In genomic region chr15:78157203-78157602, GRCh38 we compare ENCODE assay signal across 23 cellular contexts. TPM values are rescaled to one million over a fixed set of nuclear protein-coding genes. Genes with fewer than 3 reads are reported as not detected.
DNase-seq lines count a peak whose midpoint lies in the region; ATAC-seq and TF ChIP-seq lines count a peak whose summit lies in the region.
"Had no signal": no experiment of that assay in that cellular context is flagged by ENCODE, and none has a peak within 500 bp of the region (broad histone marks: within the 10 kb centered on the region; RNA-seq: fewer than 3 reads in every experiment).

No MANE protein-coding gene starts in this region.

- H3K9ac ChIP-seq in HUES6 (ENCODE audit: low read length) = no peak overlapping the region

- H3K4me1 ChIP-seq in left ventricle myocardium inferior = peaks cover 61% of the 10 kb centered on the region
- H3K4me1 ChIP-seq in HUES6 (ENCODE audit: control insufficient read depth, insufficient read depth, low read length) = peaks cover 24% of the 10 kb centered on the region
- peaks cover 0 to 46% (median 25%) of the 10 kb centered on the region in 4 donors for H3K4me1 ChIP-seq in tibial artery
- H3K4me1 ChIP-seq: SJCRH30 had no signal

- H3K9me3 Mint-ChIP-seq in T-cell (no peaks in the 10 kb centered on the region), Calu3 (ENCODE audit: low read depth, unreplicated experiment) (no peaks in the 10 kb centered on the region)
- H3K9me3 Mint-ChIP-seq: HFFc6 had no signal

- CTCF ChIA-PET in T-cell (lab: Charles Lee) = no interaction called here
- CTCF ChIA-PET in Calu3 (lab: Charles Lee) = interaction anchor here (0.6 kb wide), 1 partner anchor 44 kb away, joined by 3 read pairs; no protein-coding TSS in a partner anchor

- no peak for TF ChIP-seq CTCF in left ventricle myocardium inferior (IDR thresholded peaks at IDR 0.05; ENCODE audit: borderline replicate concordance)
- TF ChIP-seq CTCF in tibial artery (IDR thresholded peaks at IDR 0.05) = no peak
- no peak for TF ChIP-seq CTCF in Calu3 (IDR thresholded peaks at IDR 0.05; ENCODE audit: unreplicated experiment)

- POLR2A ChIA-PET in T-cell (lab: Charles Lee) = no interaction called here

- H3K27me3 Mint-ChIP-seq in T-cell = no peaks in the 10 kb centered on the region
- H3K27me3 Mint-ChIP-seq in Calu3 (ENCODE audit: unreplicated experiment) = no peaks in the 10 kb centered on the region

- intact Hi-C loops in left ventricle myocardium inferior (cut with micrococcal nuclease) = no loop called here
- intact Hi-C loops in cardiac septum (cut with DNase I) = no loop called here
- intact Hi-C loops in tibial artery (cut with DNase I; ENCODE audit: low total_unique reads) = no loop called here
- intact Hi-C loops in Calu3 (cut with micrococcal nuclease; ENCODE audit: unreplicated experiment) = no loop called here

- DNase-seq in left ventricle myocardium inferior (no peak), cardiac septum (ENCODE audit: low spot score) (no peak), T-cell (no peak), tibial artery (no peak), SK-N-DZ (ENCODE audit: low spot score) (no peak), nucleus accumbens (lab: John Stamatoyannopoulos, UW) (no peak), Calu3 (no peak)
- DNase-seq: DMS153, DND-41, H7, HFFc6, Kasumi-1, NCI-H1105 treated with DMSO at 0.1 percent for 48 hours, NCI-H146, NCI-H1930, NCI-H446, NCI-H524 treated with DMSO at 0.1 percent for 48 hours, NCI-H774, SJCRH30 had no signal

- no peak overlapping the region for H3K4me3 ChIP-seq in left ventricle myocardium inferior
- 0 out of 2 replicates have a peak overlapping the region, but pooled peaks have one; percentile 10 for H3K4me3 ChIP-seq in HUES6 (ENCODE audit: low read depth, low read length)
- no peak overlapping the region for H3K4me3 ChIP-seq in tibial artery
- H3K4me3 ChIP-seq: K562, SJCRH30 had no signal

- no peaks in the 10 kb centered on the region for H3K9me3 ChIP-seq in left ventricle myocardium inferior (replicated peaks)
- H3K9me3 ChIP-seq in HUES6 (ENCODE audit: control insufficient read depth, insufficient read depth, low read depth, low read length) = no peaks in the 10 kb centered on the region
- H3K9me3 ChIP-seq in tibial artery = no peaks in the 10 kb centered on the region
- H3K9me3 ChIP-seq: SJCRH30 had no signal

- H3K36me3 ChIP-seq in left ventricle myocardium inferior (peaks cover 73% of the 10 kb centered on the region), HUES6 (ENCODE audit: control insufficient read depth, insufficient read depth, low read length) (peaks cover 19% of the 10 kb centered on the region), tibial artery (peaks cover 37 to 38% (median 38%) of the 10 kb centered on the region in 3 donors)

- ATAC-seq in T-cell (replicated peaks in 1 of 4) = no peak
- ATAC-seq: HepG2, K562, Right ventricle myocardium inferior had no signal

- BruUV-seq in Calu3 (replicated peaks; lab: Mats Ljungman, UMichigan) = no TSS peak

- peak overlapping the region; percentile 16 for H3K27ac ChIP-seq in left ventricle myocardium inferior (replicated peaks)
- peak overlapping the region; percentile 72 for H3K27ac ChIP-seq in HUES6 (ENCODE audit: low read depth, low read length)
- peak overlapping the region; percentile 61 to 74 for H3K27ac ChIP-seq in tibial artery
- H3K27ac ChIP-seq: SJCRH30 had no signal

- H3K27ac Mint-ChIP-seq in T-cell (peak overlapping the region; percentile 11 to 34), Calu3 (ENCODE audit: unreplicated experiment) (no peak overlapping the region)
- H3K27ac Mint-ChIP-seq: HFFc6 had no signal

- H3K27me3 ChIP-seq in left ventricle myocardium inferior (ENCODE audit: low read depth) (no peaks in the 10 kb centered on the region), HUES6 (ENCODE audit: control insufficient read depth, insufficient read depth, low read length) (no peaks in the 10 kb centered on the region), tibial artery (no peaks in the 10 kb centered on the region)
- H3K27me3 ChIP-seq: SJCRH30 had no signal

- H3K4me3 Mint-ChIP-seq in T-cell (no peak overlapping the region), Calu3 (ENCODE audit: low read depth, unreplicated experiment) (no peak overlapping the region)
- H3K4me3 Mint-ChIP-seq: HFFc6 had no signal

- H3K4me1 Mint-ChIP-seq in T-cell (peaks cover 10 to 28% (median 18%) of the 10 kb centered on the region in 3 donors), Calu3 (ENCODE audit: low read depth, unreplicated experiment) (no peaks in the 10 kb centered on the region)

- H3K36me3 Mint-ChIP-seq in T-cell (peaks cover 34% of the 10 kb centered on the region), Calu3 (ENCODE audit: insufficient read depth, unreplicated experiment) (peaks cover 38% of the 10 kb centered on the region)

RNA-seq across cellular contexts. Expression of gene IDH3A, which starts 8.0 kb away (rescaled TPM):
- total RNA-seq in left ventricle myocardium inferior = 465 TPM
- total RNA-seq in cardiac septum = 370 TPM
- 10 to 100 TPM; 40.3 to 64.7 (median 48.5) TPM for total RNA-seq in T-cell
- polyA plus RNA-seq in SK-N-DZ (2014; cell fraction: cytosol; rRNA removed) = 21.2 and 24.0 TPM in 2 replicates
- polyA plus RNA-seq in SK-N-DZ (2014; cell fraction: nucleus; rRNA removed) = 21.9 and 30.6 TPM in 2 replicates
- total RNA-seq in Calu3 (2022) = 96.1 and 111 TPM in 2 replicates

RNA-seq across cellular contexts. Expression of gene CIB2, which starts 26.0 kb away (rescaled TPM):
- total RNA-seq in left ventricle myocardium inferior (26.1 TPM), cardiac septum (16.7 TPM), T-cell (1 to 10 TPM in 4 of 5 donors, under 1 TPM in 1; 0.72 to 2.8 (median 2.0) TPM), Calu3 (2022) (15.1 and 15.7 TPM in 2 replicates)
- polyA plus RNA-seq in SK-N-DZ (2014; cell fraction: cytosol; rRNA removed) = 47.9 and 55.2 TPM in 2 replicates
- polyA plus RNA-seq in SK-N-DZ (2014; cell fraction: nucleus; rRNA removed) = 21.6 and 26.8 TPM in 2 replicates

Comparison
In these comparisons a context has a peak if more than half of its experiments do, and no peak if none do; other contexts are left out.
1. H3K27ac ChIP-seq: peak in every context shown above with its lines; median percentile 72 in HUES6; 68 in tibial artery; 16 in left ventricle myocardium inferior.